In genomic region chr11:130865091-130865771, GRCh38 we compare ENCODE assay signal across 2 cellular contexts.
A peak's percentile ranks its signal among the peaks of the same experiment; 100 is the strongest.
TF ChIP-seq lines count a peak whose summit lies in the region.

No MANE protein-coding gene starts in this region.

TF ChIP-seq in IMR-90, 13 proteins besides CTCF, POLR2A, EP300 and RAD21:
- TF ChIP-seq CEBPB (IDR thresholded peaks at IDR 0.05; ENCODE audit: low read depth, low read length) = peak; percentile 66
- TF ChIP-seq RCOR1 (IDR thresholded peaks at IDR 0.05; ENCODE audit: insufficient replicate concordance, low read length) = no peak
TF ChIP-seq in IMR-90: peak in this region for 1.

TF ChIP-seq in H1, 55 proteins besides CTCF, POLR2A, EP300 and RAD21:
- TF ChIP-seq TEAD4 (IDR thresholded peaks at IDR 0.05; ENCODE audit: low read depth, low read length) (0 out of 2 replicates have a peak, but pooled peaks have one; percentile 56), YY1 (IDR thresholded peaks at IDR 0.05; ENCODE audit: low read depth, low read length) (no peak), CEBPB (IDR thresholded peaks at IDR 0.05; ENCODE audit: low read depth, low read length) (0 out of 2 replicates have a peak, but pooled peaks have one; percentile 26), RBBP5 (IDR thresholded peaks at IDR 0.05; ENCODE audit: borderline replicate concordance, low read depth, low read length) (no peak), KDM4A (IDR thresholded peaks at IDR 0.05; ENCODE audit: low read depth, low read length, severe bottlenecking) (no peak)
- TF ChIP-seq, protein P1, sequence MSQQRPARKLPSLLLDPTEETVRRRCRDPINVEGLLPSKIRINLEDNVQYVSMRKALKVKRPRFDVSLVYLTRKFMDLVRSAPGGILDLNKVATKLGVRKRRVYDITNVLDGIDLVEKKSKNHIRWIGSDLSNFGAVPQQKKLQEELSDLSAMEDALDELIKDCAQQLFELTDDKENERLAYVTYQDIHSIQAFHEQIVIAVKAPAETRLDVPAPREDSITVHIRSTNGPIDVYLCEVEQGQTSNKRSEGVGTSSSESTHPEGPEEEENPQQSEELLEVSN (IDR thresholded peaks at IDR 0.05) = no peak
